Comparison of ENCODE assay signal across 1 cellular context in genomic region chr13:49020940-49021548, GRCh38.
TF ChIP-seq lines count a peak whose summit lies in the region.

No MANE protein-coding gene starts in this region.

TF ChIP-seq in IMR-90, 13 proteins besides CTCF, POLR2A, EP300 and RAD21 (continued from another document):
- TF ChIP-seq USF2 (IDR thresholded peaks at IDR 0.05; ENCODE audit: low read depth, low read length) = no peak
TF ChIP-seq in IMR-90: peak in this region for 0.
